In genomic region chr7:55569797-55570196, GRCh38 we compare ENCODE assay signal across 8 cellular contexts. TPM values are rescaled to one million over a fixed set of nuclear protein-coding genes. Genes with fewer than 3 reads are reported as not detected.
DNase-seq lines count a peak whose midpoint lies in the region; ATAC-seq and TF ChIP-seq lines count a peak whose summit lies in the region.

No MANE protein-coding gene starts in this region.

- TF ChIP-seq POLR2A in GM15510 (IDR thresholded peaks at IDR 0.05; ENCODE audit: borderline replicate concordance, extremely low read depth, insufficient read length) (peak; percentile 21), upper lobe of left lung (IDR thresholded peaks at IDR 0.05) (no peak)

- no peaks in the 10 kb centered on the region for H3K36me3 ChIP-seq in duodenal mucosa (ENCODE audit: control insufficient read depth in 1 of 2, insufficient read depth in 2 of 2, low read length in 2 of 2)
- H3K36me3 ChIP-seq in upper lobe of left lung: no peaks in the 10 kb centered on the region

- H3K4me3 ChIP-seq in duodenal mucosa (ENCODE audit: low read depth in 1 of 2, low read length in 2 of 2) (peak overlapping the region; percentile 30 to 84), upper lobe of left lung (peak overlapping the region in 1 of 4 donors; percentile 93)

- H3K27me3 ChIP-seq in duodenal mucosa (ENCODE audit: control insufficient read depth in 1 of 2, insufficient read depth in 2 of 2, low read length in 2 of 2) (no peaks in the 10 kb centered on the region), upper lobe of left lung (no peaks in the 10 kb centered on the region)

- H3K4me1 ChIP-seq in duodenal mucosa (ENCODE audit: control insufficient read depth in 1 of 2, insufficient read depth in 2 of 2, low read length in 2 of 2) (peaks cover 68 to 71% of the 10 kb centered on the region in 2 donors), upper lobe of left lung (peaks cover 24 to 56% (median 48%) of the 10 kb centered on the region in 4 donors)

- 65 to 76% methylated on average over 4 of the region's 4 CpGs for WGBS in upper lobe of left lung, 2 donors

- ATAC-seq in GM21723 (IDR thresholded peaks at IDR 0.05; ENCODE audit: unreplicated experiment) (peak; percentile 18), upper lobe of left lung (ENCODE audit: low FRiP score in 2 of 2) (no peak)

- no peak for TF ChIP-seq EP300 in upper lobe of left lung (IDR thresholded peaks at IDR 0.05)

- peak; percentile 71 for DNase-seq in NCI-H69 (lab: John Stamatoyannopoulos, UW)
- no peak for DNase-seq in upper lobe of left lung
- DNase-seq in GM10248 (ENCODE audit: extremely low spot score): no peak
- DNase-seq in EL: no peak
- no peak for DNase-seq in dedifferentiated amniotic fluid mesenchymal stem cell (ENCODE audit: extremely low spot score)

- peak overlapping the region; percentile 45 to 55 for H3K9ac ChIP-seq in duodenal mucosa (ENCODE audit: low read depth in 1 of 2, low read length in 2 of 2)

- H3K9me3 ChIP-seq in duodenal mucosa (ENCODE audit: control insufficient read depth in 1 of 2, low read length in 2 of 2): no peaks in the 10 kb centered on the region
- no peaks in the 10 kb centered on the region for H3K9me3 ChIP-seq in upper lobe of left lung

- H3K27ac ChIP-seq in duodenal mucosa (ENCODE audit: low read depth, low read length) (no peak overlapping the region), upper lobe of left lung (peak overlapping the region in 3 of 4 donors; percentile 33 to 54 (median 36))

- CTCF ChIA-PET in GM10248 (lab: Yijun Ruan, JAX): interaction anchor here (1.9 to 3.5 kb wide), 2 partner anchors 11 to 23 kb away, joined by 4 to 19 read pairs; no protein-coding TSS in a partner anchor

- POLR2A ChIA-PET in GM10248 (lab: Yijun Ruan, JAX): interaction anchor here (2.0 kb wide), 1 partner anchor 35 kb away, joined by 8 read pairs; no protein-coding TSS in a partner anchor

- no peak for TF ChIP-seq CTCF in upper lobe of left lung (IDR thresholded peaks at IDR 0.05)
- TF ChIP-seq CTCF in GM10248 (IDR thresholded peaks at IDR 0.05; ENCODE audit: control extremely low read depth, extremely low read depth, low read depth, missing control alignments): no peak

RNA-seq across cellular contexts. Expression of gene VOPP1, which starts 2.5 kb away (rescaled TPM):
- total RNA-seq in upper lobe of left lung: 10 to 100 TPM; 27.2 to 67.6 (median 45.0) TPM
